In the genomic region with DNA sequence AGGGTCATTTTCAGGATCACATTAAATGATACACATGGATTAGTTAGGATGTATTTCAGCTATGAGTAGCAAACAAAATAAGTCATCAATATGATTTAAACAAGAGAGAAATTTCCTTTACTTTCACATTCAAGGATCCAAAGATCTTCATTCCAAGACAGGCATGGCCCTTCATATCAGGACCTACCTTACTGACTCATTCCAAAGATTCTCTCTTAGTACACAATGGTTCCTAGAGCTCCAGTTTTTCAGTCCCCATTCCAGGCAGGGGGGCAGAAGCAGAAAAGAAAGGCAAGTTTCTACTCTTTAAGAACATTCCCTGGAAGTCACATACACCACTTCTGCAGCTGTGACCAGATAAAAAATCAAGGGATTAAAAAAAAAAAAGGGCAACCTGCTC, we compare ENCODE assay signal across 17 cellular contexts. TPM values are rescaled to one million over a fixed set of nuclear protein-coding genes. Genes with fewer than 3 reads are reported as not detected.
DNase-seq lines count a peak whose midpoint lies in the region; ATAC-seq and TF ChIP-seq lines count a peak whose summit lies in the region.
"Had no signal": no experiment of that assay in that cellular context is flagged by ENCODE, and none has a peak within 500 bp of the region (broad histone marks: within the 10 kb centered on the region; RNA-seq: fewer than 3 reads in every experiment).

No MANE protein-coding gene starts in this region.

- H4K91ac ChIP-seq in mesenchymal stem cell (ENCODE audit: low read length), result no peak overlapping the region

- no peak overlapping the region for H3K27ac Mint-ChIP-seq in MCF 10A (ENCODE audit: low read depth, unreplicated experiment)
- H3K27ac Mint-ChIP-seq: CD14-positive monocyte; CD8-positive, alpha-beta T cell had no signal

- H3K4me2 ChIP-seq in mammary epithelial cell (ENCODE audit: insufficient read depth, low read depth, low read length) (no peak overlapping the region), osteoblast (ENCODE audit: insufficient read depth, low read length) (no peak overlapping the region), mesenchymal stem cell (ENCODE audit: low read length, poor library complexity, severe bottlenecking) (no peak overlapping the region)

- H2BK120ac ChIP-seq in mesenchymal stem cell (ENCODE audit: low read depth, low read length), result no peak overlapping the region

- H3K9ac ChIP-seq in mammary epithelial cell (ENCODE audit: insufficient read depth, low read length) (no peak overlapping the region), mesenchymal stem cell (ENCODE audit: low read length) (no peak overlapping the region)
- H3K9ac ChIP-seq: GM23248 had no signal

- H3K27me3 Mint-ChIP-seq in MCF 10A (ENCODE audit: insufficient read depth, unreplicated experiment), result no peaks in the 10 kb centered on the region

- no peak overlapping the region for H2AK5ac ChIP-seq in mesenchymal stem cell (ENCODE audit: low read length, severe bottlenecking)

- H4K20me1 ChIP-seq in mammary epithelial cell (ENCODE audit: insufficient read depth, low read length) (no peaks in the 10 kb centered on the region), osteoblast (ENCODE audit: insufficient read depth, low read length) (no peaks in the 10 kb centered on the region)

- in situ Hi-C loops in mammary epithelial cell (cut with MboI; ENCODE audit: low sequenced_read_pairs in 2 of 2), result no loop called here

- H2BK5ac ChIP-seq in mesenchymal stem cell (ENCODE audit: low read depth, low read length, poor library complexity, severe bottlenecking), result no peak overlapping the region

- ATAC-seq in foreskin keratinocyte, result no peak
- ATAC-seq: CD8-positive, alpha-beta T cell; HCT116 had no signal

- H3K27ac ChIP-seq in mammary epithelial cell (ENCODE audit: insufficient read depth, low read depth, low read length) (no peak overlapping the region), foreskin keratinocyte (peak overlapping the region; percentile 40), osteoblast (ENCODE audit: low read depth, low read length) (peak overlapping the region; percentile 91), uterus (peak overlapping the region; percentile 69 to 85), stomach (no peak overlapping the region), mesenchymal stem cell (ENCODE audit: low read length, poor library complexity, severe bottlenecking) (no peak overlapping the region)
- H3K27ac ChIP-seq: 22Rv1, GM23248, HL-60 had no signal

- peaks cover 21% of the 10 kb centered on the region for H3K4me1 ChIP-seq in mammary epithelial cell (ENCODE audit: insufficient read depth, low read length)
- peaks cover 39% of the 10 kb centered on the region for H3K4me1 ChIP-seq in foreskin keratinocyte
- H3K4me1 ChIP-seq in osteoblast (ENCODE audit: insufficient read depth, low read length), result peaks cover 7% of the 10 kb centered on the region
- no peaks in the 10 kb centered on the region for H3K4me1 ChIP-seq in uterus
- H3K4me1 ChIP-seq in stomach, result peaks cover 0 to 22% (median 5%) of the 10 kb centered on the region in 4 donors
- H3K4me1 ChIP-seq in mesenchymal stem cell (ENCODE audit: control insufficient read depth, insufficient read depth, low read depth, low read length), result no peaks in the 10 kb centered on the region

- H3K4me3 ChIP-seq in mammary epithelial cell (replicated peaks in 1 of 3; ENCODE audit: insufficient read depth in 1 of 3, low read depth in 2 of 3, low read length in 3 of 3), result no peak overlapping the region
- H3K4me3 ChIP-seq in osteoblast (ENCODE audit: insufficient read depth, low read length), result no peak overlapping the region
- H3K4me3 ChIP-seq in uterus, result no peak overlapping the region
- H3K4me3 ChIP-seq in stomach, result no peak overlapping the region
- H3K4me3 ChIP-seq in mesenchymal stem cell (ENCODE audit: insufficient read depth in 1 of 2, low read depth in 1 of 2, low read length in 2 of 2), result no peak overlapping the region
- H3K4me3 ChIP-seq: GM23248 had no signal

- no peak overlapping the region for H2BK12ac ChIP-seq in mesenchymal stem cell (ENCODE audit: low read length in 2 of 2)

- no peak overlapping the region for H4K8ac ChIP-seq in mesenchymal stem cell (ENCODE audit: low read length)

- H3K79me1 ChIP-seq in mesenchymal stem cell (replicated peaks; ENCODE audit: low read length, poor library complexity, severe bottlenecking), result no peaks in the 10 kb centered on the region

- H3K4me3 Mint-ChIP-seq in MCF 10A (ENCODE audit: unreplicated experiment), result no peak overlapping the region
- H3K4me3 Mint-ChIP-seq: CD14-positive monocyte; CD8-positive, alpha-beta T cell had no signal

- CTCF ChIA-PET in mammary epithelial cell (lab: Charles Lee; ENCODE audit: low non-redundant PET), result no interaction called here
- CTCF ChIA-PET in MCF 10A (lab: Yijun Ruan, JAX), result interaction anchor here (0.6 to 1.3 kb wide), 5 partner anchors 21 to 352 kb away, joined by 3 to 4 read pairs (median 3); no protein-coding TSS in a partner anchor

- no peaks in the 10 kb centered on the region for H3K79me2 ChIP-seq in mammary epithelial cell (ENCODE audit: insufficient read depth, low read length)
- no peaks in the 10 kb centered on the region for H3K79me2 ChIP-seq in osteoblast (ENCODE audit: insufficient read depth, low read length)

- BruUV-seq in mammary epithelial cell (replicated peaks; lab: Mats Ljungman, UMichigan) (no TSS peak), MCF 10A (replicated peaks; lab: Mats Ljungman, UMichigan) (no TSS peak)

- H3K36me3 Mint-ChIP-seq in MCF 10A (ENCODE audit: insufficient read depth, unreplicated experiment), result no peaks in the 10 kb centered on the region
- H3K36me3 Mint-ChIP-seq: CD14-positive monocyte; CD8-positive, alpha-beta T cell had no signal

- peaks cover 30% of the 10 kb centered on the region for H3K4me1 Mint-ChIP-seq in MCF 10A (ENCODE audit: insufficient read depth, unreplicated experiment)

- H3K36me3 ChIP-seq in mammary epithelial cell (ENCODE audit: insufficient read depth, low read length), result no peaks in the 10 kb centered on the region
- H3K36me3 ChIP-seq in osteoblast (ENCODE audit: insufficient read depth, low read length), result no peaks in the 10 kb centered on the region
- no peaks in the 10 kb centered on the region for H3K36me3 ChIP-seq in uterus
- no peaks in the 10 kb centered on the region for H3K36me3 ChIP-seq in stomach
- H3K36me3 ChIP-seq in mesenchymal stem cell (ENCODE audit: control insufficient read depth in 1 of 2, insufficient read depth in 2 of 2, low read depth in 1 of 2, low read length in 2 of 2), result no peaks in the 10 kb centered on the region

- POLR2A ChIA-PET in MCF 10A (lab: Yijun Ruan, JAX), result interaction anchor here (0.6 to 4.1 kb wide), 9 partner anchors 9 to 75 kb away, joined by 3 to 24 read pairs (median 8); no protein-coding TSS in a partner anchor

- H3K23ac ChIP-seq in mesenchymal stem cell (ENCODE audit: low read length in 2 of 2), result no peak overlapping the region

- no peak overlapping the region for H3K4ac ChIP-seq in mesenchymal stem cell (ENCODE audit: low read depth in 1 of 2, low read length in 2 of 2)

- no peaks in the 10 kb centered on the region for H3K27me3 ChIP-seq in mammary epithelial cell (ENCODE audit: insufficient read depth, low read length)
- no peaks in the 10 kb centered on the region for H3K27me3 ChIP-seq in foreskin keratinocyte
- H3K27me3 ChIP-seq in osteoblast (ENCODE audit: insufficient read depth, low read length), result no peaks in the 10 kb centered on the region
- H3K27me3 ChIP-seq in uterus, result no peaks in the 10 kb centered on the region
- no peaks in the 10 kb centered on the region for H3K27me3 ChIP-seq in stomach
- no peaks in the 10 kb centered on the region for H3K27me3 ChIP-seq in mesenchymal stem cell (ENCODE audit: control insufficient read depth in 1 of 2, insufficient read depth in 1 of 2, low read length in 2 of 2)

- intact Hi-C loops in mammary epithelial cell (cut with micrococcal nuclease), result no loop called here
- intact Hi-C loops in MCF 10A (cut with micrococcal nuclease), result loop anchor here (5.0 kb wide), 1 partner anchor 75 kb away; no protein-coding TSS in a partner anchor
- intact Hi-C loops in uterus (cut with DNase I; ENCODE audit: low total_unique reads), result no loop called here
- intact Hi-C loops in stomach (cut with DNase I; ENCODE audit: low total_unique reads), result no loop called here

- no peak for TF ChIP-seq POLR2A in uterus (IDR thresholded peaks at IDR 0.05)
- no peak for TF ChIP-seq POLR2A in stomach (IDR thresholded peaks at IDR 0.05)

- H2BK15ac ChIP-seq in mesenchymal stem cell (ENCODE audit: low read depth, poor library complexity, severe bottlenecking), result no peak overlapping the region

- no peaks in the 10 kb centered on the region for H3K9me3 Mint-ChIP-seq in MCF 10A (ENCODE audit: unreplicated experiment)
- H3K9me3 Mint-ChIP-seq: CD8-positive, alpha-beta T cell had no signal

- no peak overlapping the region for H3K14ac ChIP-seq in mesenchymal stem cell (ENCODE audit: low read length in 2 of 2)

- TF ChIP-seq EP300 in stomach (IDR thresholded peaks at IDR 0.05), result no peak

- H2AFZ ChIP-seq in mammary epithelial cell (ENCODE audit: low read depth, low read length), result peak overlapping the region; percentile 32
- no peak overlapping the region for H2AFZ ChIP-seq in osteoblast (ENCODE audit: low read length)
- H2AFZ ChIP-seq in mesenchymal stem cell (ENCODE audit: low read depth, low read length), result no peak overlapping the region
- H2AFZ ChIP-seq: GM23248 had no signal

- dilution Hi-C loops in mammary epithelial cell (cut with HindIII; ENCODE audit: low sequenced_read_pairs), result no loop called here

- DNase-seq in mammary epithelial cell, result no peak
- DNase-seq in MCF 10A (ENCODE audit: unreplicated experiment), result no peak
- DNase-seq in foreskin keratinocyte, result peak in 1 of 2 donors; percentile 33
- DNase-seq in osteoblast (ENCODE audit: insufficient read length, low spot score, missing footprints), result no peak
- no peak for DNase-seq in uterus
- DNase-seq in stomach, result no peak
- no peak for DNase-seq in mesenchymal stem cell
- no peak for DNase-seq in EL
- DNase-seq: Caco-2; CD8-positive, alpha-beta T cell; DND-41; GF-D8 had no signal

- no peaks in the 10 kb centered on the region for H3K9me3 ChIP-seq in mammary epithelial cell (replicated peaks; ENCODE audit: insufficient read depth, low read length)
- no peaks in the 10 kb centered on the region for H3K9me3 ChIP-seq in osteoblast (ENCODE audit: low read depth, low read length)
- no peaks in the 10 kb centered on the region for H3K9me3 ChIP-seq in uterus
- no peaks in the 10 kb centered on the region for H3K9me3 ChIP-seq in stomach
- H3K9me3 ChIP-seq in mesenchymal stem cell (ENCODE audit: control insufficient read depth, low read length), result no peaks in the 10 kb centered on the region
- H3K9me3 ChIP-seq: Caco-2 had no signal

- TF ChIP-seq CTCF in mammary epithelial cell (conservative IDR thresholded peaks at IDR 0.05 in 1 of 2, IDR thresholded peaks at IDR 0.05 in 1 of 2; ENCODE audit: extremely low read depth in 1 of 2, insufficient read depth in 1 of 2, low read depth in 1 of 2, low read length in 2 of 2) (no peak), MCF 10A (IDR thresholded peaks at IDR 0.05; ENCODE audit: unreplicated experiment) (no peak), foreskin keratinocyte (conservative IDR thresholded peaks at IDR 0.05) (no peak), osteoblast (IDR thresholded peaks at IDR 0.05; ENCODE audit: extremely low read depth, low read depth, low read length) (no peak), uterus (IDR thresholded peaks at IDR 0.05) (no peak), stomach (IDR thresholded peaks at IDR 0.05) (no peak)

- no peak overlapping the region for H3K18ac ChIP-seq in mesenchymal stem cell (ENCODE audit: low read depth in 1 of 2, low read length in 2 of 2)

RNA-seq across cellular contexts. Expression of a gene that starts 23.7 kb away (rescaled TPM):
- total RNA-seq in mammary epithelial cell (10 to 100 TPM; 20.0 to 28.5 TPM), MCF 10A (2022) (31.5 and 42.6 TPM in 2 replicates), foreskin keratinocyte (3.4 and 4.5 TPM in 2 replicates), osteoblast (5.6 and 5.8 TPM in 2 replicates), uterus (100 to 1,000 TPM; 103 to 164 (median 134) TPM), stomach (100 to 1,000 TPM in 2 of 5 donors, 10 to 100 TPM in 3; 40.6 to 150 (median 95.1) TPM)
- polyA plus RNA-seq in mammary epithelial cell (7.0 TPM), foreskin keratinocyte (3.0 and 3.3 TPM in 2 replicates), stomach (100 to 1,000 TPM in 2 of 3 donors, 10 to 100 TPM in 1; 85.7 to 204 (median 107) TPM)
- polyA minus RNA-seq in mammary epithelial cell, result 17.8 TPM
- polyA plus RNA-seq in mesenchymal stem cell (2013, experiment 1 of 2), result 71.9 TPM
- 72.5 TPM for polyA plus RNA-seq in mesenchymal stem cell (2013, experiment 2 of 2)

Comparison
In these comparisons a context has a peak if more than half of its experiments do, and no peak if none do; other contexts are left out.
1. H3K27ac ChIP-seq: peak in foreskin keratinocyte (single experiment), osteoblast (single experiment) and uterus (2 of 2); none in mammary epithelial cell (single experiment), stomach (0 of 5) and mesenchymal stem cell (single experiment).